ENCODE assay signal across 1 cellular context in the genomic region with DNA sequence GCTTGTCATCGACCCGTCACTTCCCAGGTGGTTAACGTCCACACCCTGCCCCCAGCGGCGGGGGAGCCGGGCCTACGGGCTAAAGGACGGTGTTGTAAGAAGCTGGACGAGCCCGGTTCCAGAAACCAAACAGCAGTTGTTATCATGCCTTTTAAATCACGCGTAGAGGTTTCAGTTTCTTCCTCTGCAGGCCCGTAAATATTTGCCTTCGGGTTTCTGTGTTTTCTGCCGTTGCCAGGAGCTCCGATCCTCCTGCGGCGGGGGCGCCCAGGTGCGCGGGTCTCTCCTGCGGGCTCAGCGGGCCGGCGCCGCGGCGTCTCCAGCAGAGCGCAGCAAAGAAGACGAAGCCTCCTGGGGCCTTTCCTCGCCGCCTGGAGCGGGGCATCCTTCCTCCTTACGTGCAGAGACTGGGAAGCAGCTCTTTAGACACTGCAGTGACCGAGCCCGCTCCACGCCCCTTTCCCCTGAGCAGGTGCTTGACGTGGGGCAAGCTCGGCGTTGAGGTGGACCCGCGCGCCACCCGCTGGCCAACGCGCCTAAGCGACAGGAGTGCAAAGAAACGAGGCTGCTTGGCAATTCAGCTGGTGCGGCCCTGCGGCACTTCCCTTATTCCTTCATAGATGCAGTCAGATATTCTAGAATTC.
TF ChIP-seq lines count a peak whose summit lies in the region.

No MANE protein-coding gene starts in this region.

TF ChIP-seq in A549, 52 proteins besides CTCF, POLR2A, EP300 and RAD21 (continued from another document):
- TF ChIP-seq, protein P1, sequence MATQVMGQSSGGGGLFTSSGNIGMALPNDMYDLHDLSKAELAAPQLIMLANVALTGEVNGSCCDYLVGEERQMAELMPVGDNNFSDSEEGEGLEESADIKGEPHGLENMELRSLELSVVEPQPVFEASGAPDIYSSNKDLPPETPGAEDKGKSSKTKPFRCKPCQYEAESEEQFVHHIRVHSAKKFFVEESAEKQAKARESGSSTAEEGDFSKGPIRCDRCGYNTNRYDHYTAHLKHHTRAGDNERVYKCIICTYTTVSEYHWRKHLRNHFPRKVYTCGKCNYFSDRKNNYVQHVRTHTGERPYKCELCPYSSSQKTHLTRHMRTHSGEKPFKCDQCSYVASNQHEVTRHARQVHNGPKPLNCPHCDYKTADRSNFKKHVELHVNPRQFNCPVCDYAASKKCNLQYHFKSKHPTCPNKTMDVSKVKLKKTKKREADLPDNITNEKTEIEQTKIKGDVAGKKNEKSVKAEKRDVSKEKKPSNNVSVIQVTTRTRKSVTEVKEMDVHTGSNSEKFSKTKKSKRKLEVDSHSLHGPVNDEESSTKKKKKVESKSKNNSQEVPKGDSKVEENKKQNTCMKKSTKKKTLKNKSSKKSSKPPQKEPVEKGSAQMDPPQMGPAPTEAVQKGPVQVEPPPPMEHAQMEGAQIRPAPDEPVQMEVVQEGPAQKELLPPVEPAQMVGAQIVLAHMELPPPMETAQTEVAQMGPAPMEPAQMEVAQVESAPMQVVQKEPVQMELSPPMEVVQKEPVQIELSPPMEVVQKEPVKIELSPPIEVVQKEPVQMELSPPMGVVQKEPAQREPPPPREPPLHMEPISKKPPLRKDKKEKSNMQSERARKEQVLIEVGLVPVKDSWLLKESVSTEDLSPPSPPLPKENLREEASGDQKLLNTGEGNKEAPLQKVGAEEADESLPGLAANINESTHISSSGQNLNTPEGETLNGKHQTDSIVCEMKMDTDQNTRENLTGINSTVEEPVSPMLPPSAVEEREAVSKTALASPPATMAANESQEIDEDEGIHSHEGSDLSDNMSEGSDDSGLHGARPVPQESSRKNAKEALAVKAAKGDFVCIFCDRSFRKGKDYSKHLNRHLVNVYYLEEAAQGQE (IDR thresholded peaks at IDR 0.05): no peak
- TF ChIP-seq RNF2 (IDR thresholded peaks at IDR 0.05; ENCODE audit: borderline replicate concordance, low read depth) (no peak), NR3C1 (IDR thresholded peaks at IDR 0.05) (no peak), JUNB (IDR thresholded peaks at IDR 0.05) (no peak), CHD4 (IDR thresholded peaks at IDR 0.05; ENCODE audit: borderline replicate concordance) (no peak)
